9 cellular contexts compared by ENCODE assay signal in the genomic region with DNA sequence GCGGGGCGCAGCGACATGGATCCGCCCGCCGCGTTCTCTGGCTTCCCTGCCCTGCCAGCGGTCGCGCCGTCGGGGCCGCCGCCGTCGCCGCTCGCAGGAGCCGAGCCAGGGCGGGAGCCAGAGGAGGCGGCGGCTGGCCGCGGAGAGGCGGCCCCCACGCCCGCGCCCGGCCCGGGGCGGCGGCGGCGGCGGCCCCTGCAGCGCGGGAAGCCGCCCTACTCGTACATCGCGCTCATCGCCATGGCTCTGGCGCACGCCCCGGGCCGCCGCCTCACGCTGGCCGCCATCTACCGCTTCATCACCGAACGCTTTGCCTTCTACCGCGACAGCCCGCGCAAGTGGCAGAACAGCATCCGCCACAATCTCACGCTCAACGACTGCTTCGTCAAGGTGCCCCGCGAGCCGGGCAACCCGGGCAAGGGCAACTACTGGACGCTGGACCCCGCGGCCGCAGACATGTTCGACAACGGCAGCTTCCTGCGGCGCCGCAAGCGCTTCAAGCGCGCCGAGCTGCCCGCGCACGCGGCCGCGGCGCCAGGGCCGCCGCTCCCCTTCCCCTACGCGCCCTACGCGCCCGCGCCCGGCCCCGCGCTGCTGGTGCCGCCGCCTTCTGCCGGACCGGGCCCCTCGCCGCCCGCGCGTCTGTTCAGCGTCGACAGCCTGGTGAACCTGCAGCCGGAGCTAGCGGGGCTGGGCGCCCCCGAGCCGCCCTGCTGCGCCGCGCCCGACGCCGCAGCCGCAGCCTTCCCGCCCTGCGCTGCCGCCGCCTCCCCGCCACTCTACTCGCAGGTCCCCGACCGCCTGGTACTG. TPM values are rescaled to one million over a fixed set of nuclear protein-coding genes. Genes with fewer than 3 reads are reported as not detected.
DNase-seq lines count a peak whose midpoint lies in the region; TF ChIP-seq lines count a peak whose summit lies in the region.
"Had no signal": no experiment of that assay in that cellular context is flagged by ENCODE, and none has a peak within 500 bp of the region (broad histone marks: within the 10 kb centered on the region; RNA-seq: fewer than 3 reads in every experiment).

No MANE protein-coding gene starts in this region.

- H3K4me1 ChIP-seq in ectodermal cell (ENCODE audit: control insufficient read depth, insufficient read depth, low read length), result peaks cover 5% of the 10 kb centered on the region

- H3K4me1 Mint-ChIP-seq in nephron progenitor cell, result peaks cover 6% of the 10 kb centered on the region

- H3K36me3 Mint-ChIP-seq in nephron progenitor cell (ENCODE audit: low read depth), result peaks cover 16% of the 10 kb centered on the region

- 1% methylated on average over 126 of the region's 126 CpGs for WGBS in ectodermal cell, 2 experiments

- H3K9me3 Mint-ChIP-seq in nephron progenitor cell, result peaks cover 14% of the 10 kb centered on the region

- peak overlapping the region; percentile 79 for H3K4me3 Mint-ChIP-seq in nephron progenitor cell

- no peak overlapping the region for H3K27ac Mint-ChIP-seq in nephron progenitor cell

- peaks cover 92% of the 10 kb centered on the region for H3K27me3 Mint-ChIP-seq in nephron progenitor cell (ENCODE audit: low read depth, poor library complexity)

- no peak for TF ChIP-seq CTCF in nephron progenitor cell (IDR thresholded peaks at IDR 0.05)

- DNase-seq in D341Med (ENCODE audit: low spot score) (peak; percentile 71), NCI-H2227 treated with DMSO at 0.1 percent for 48 hours (lab: John Stamatoyannopoulos, UW) (peak; percentile 58), nephron progenitor cell (peak; percentile 56), NCI-H1436 (lab: John Stamatoyannopoulos, UW) (no peak), epidermal melanocyte (ENCODE audit: insufficient read length, low spot score) (no peak), pons (ENCODE audit: low spot score) (no peak)
- DNase-seq in effector CD8-positive, alpha-beta T cell (lab: John Stamatoyannopoulos, UW), result no peak
- DNase-seq: NCI-H1694 had no signal

- H3K4me3 ChIP-seq in ectodermal cell (ENCODE audit: insufficient read depth, low read depth, low read length), result peak overlapping the region; percentile 24

- H3K36me3 ChIP-seq in ectodermal cell (ENCODE audit: control insufficient read depth, insufficient read depth, low read length), result no peaks in the 10 kb centered on the region

- H3K9me3 ChIP-seq in ectodermal cell (ENCODE audit: control insufficient read depth, low read length), result no peaks in the 10 kb centered on the region

- peaks cover 80% of the 10 kb centered on the region for H3K27me3 ChIP-seq in ectodermal cell (ENCODE audit: control insufficient read depth, insufficient read depth, low read length, poor library complexity, severe bottlenecking)

- H3K27ac ChIP-seq in ectodermal cell (ENCODE audit: insufficient read depth, low read depth, low read length, poor library complexity, severe bottlenecking), result no peak overlapping the region

RNA-seq across cellular contexts. Expression of a gene that starts 0.4 kb away (rescaled TPM):
- 0.26 TPM for polyA plus RNA-seq in ectodermal cell (2013, experiment 1 of 4)
- polyA plus RNA-seq in ectodermal cell (2013, experiment 2 of 4), result 0.64 TPM
- polyA plus RNA-seq in ectodermal cell (2013, experiment 3 of 4), result 0.37 TPM
- 0.57 TPM for polyA plus RNA-seq in ectodermal cell (2013, experiment 4 of 4)

RNA-seq across cellular contexts. Expression of a gene that starts 21.3 kb away (rescaled TPM):
- not detected for polyA plus RNA-seq in ectodermal cell (2013, experiment 1 of 4)
- polyA plus RNA-seq in ectodermal cell (2013, experiment 2 of 4), result 0.05 TPM
- polyA plus RNA-seq in ectodermal cell (2013, experiment 3 of 4), result 0.16 TPM
- 0.08 TPM for polyA plus RNA-seq in ectodermal cell (2013, experiment 4 of 4)

Comparison
In these comparisons a context has a peak if more than half of its experiments do, and no peak if none do; other contexts are left out.
1. DNase-seq: peak in D341Med (single experiment), NCI-H2227 treated with DMSO at 0.1 percent for 48 hours (single experiment) and nephron progenitor cell (single experiment); none in NCI-H1436 (single experiment), epidermal melanocyte (single experiment), pons (single experiment) and effector CD8-positive, alpha-beta T cell (single experiment).